10 cellular contexts compared by ENCODE assay signal in genomic region chr15:31362886-31363285, GRCh38. TPM values are rescaled to one million over a fixed set of nuclear protein-coding genes. Genes with fewer than 3 reads are reported as not detected.
DNase-seq lines count a peak whose midpoint lies in the region; TF ChIP-seq lines count a peak whose summit lies in the region.
"Had no signal": no experiment of that assay in that cellular context is flagged by ENCODE, and none has a peak within 500 bp of the region (broad histone marks: within the 10 kb centered on the region; RNA-seq: fewer than 3 reads in every experiment).

No MANE protein-coding gene starts in this region.

- no peaks in the 10 kb centered on the region for H3K9me3 ChIP-seq in SK-N-MC (ENCODE audit: low read depth, low read length)
- H3K9me3 ChIP-seq in suprapubic skin: no peaks in the 10 kb centered on the region

- peak overlapping the region; percentile 99 for H3K27ac Mint-ChIP-seq in activated naive CD4-positive, alpha-beta T cell treated with anti-CD3 and anti-CD28 coated beads for 36 hours
- peak overlapping the region; percentile 92 to 99 (median 95) for H3K27ac Mint-ChIP-seq in immature natural killer cell

- H3K27ac ChIP-seq in SK-N-MC: peak overlapping the region; percentile 40; the same call in 1 of the 2 replicates
- H3K27ac ChIP-seq in suprapubic skin: peak overlapping the region; percentile 91
- H3K27ac ChIP-seq: PC-9, WERI-Rb-1 had no signal

- no peak for TF ChIP-seq EP300 in suprapubic skin (IDR thresholded peaks at IDR 0.05)

- H3K36me3 ChIP-seq in SK-N-MC (ENCODE audit: insufficient read depth, low read length) (no peaks in the 10 kb centered on the region), suprapubic skin (no peaks in the 10 kb centered on the region)
- H3K36me3 ChIP-seq: WERI-Rb-1 had no signal

- no peak overlapping the region for H3K4me3 ChIP-seq in SK-N-MC
- H3K4me3 ChIP-seq in suprapubic skin: no peak overlapping the region
- H3K4me3 ChIP-seq: PC-9 had no signal

- DNase-seq in activated naive CD4-positive, alpha-beta T cell treated with anti-CD3 and anti-CD28 coated beads for 36 hours: no peak
- no peak for DNase-seq in activated naive CD4-positive, alpha-beta T cell (lab: John Stamatoyannopoulos, UW)
- DNase-seq in SK-N-MC (ENCODE audit: low read depth, low spot score): no peak
- no peak for DNase-seq in immature natural killer cell
- DNase-seq in suprapubic skin (ENCODE audit: low spot score in 2 of 2): no peak
- no peak for DNase-seq in DMS114 treated with DMSO at 0.1 percent for 48 hours (lab: John Stamatoyannopoulos, UW; ENCODE audit: unreplicated experiment)
- DNase-seq in NCI-H1417 treated with DMSO at 0.1 percent for 48 hours (lab: John Stamatoyannopoulos, UW): no peak
- no peak for DNase-seq in globus pallidus (ENCODE audit: low spot score)
- DNase-seq: PC-9, WERI-Rb-1 had no signal

- no peak for TF ChIP-seq POLR2A in suprapubic skin (IDR thresholded peaks at IDR 0.05)

- WGBS in suprapubic skin: 48% methylated on average over 5 of the region's 5 CpGs

- H3K27me3 Mint-ChIP-seq in activated naive CD4-positive, alpha-beta T cell treated with anti-CD3 and anti-CD28 coated beads for 36 hours (ENCODE audit: low read depth): no peaks in the 10 kb centered on the region
- H3K27me3 Mint-ChIP-seq in immature natural killer cell (ENCODE audit: low read depth in 3 of 3): peaks cover 26 to 59% (median 35%) of the 10 kb centered on the region in 3 donors

- H3K9me3 Mint-ChIP-seq in activated naive CD4-positive, alpha-beta T cell treated with anti-CD3 and anti-CD28 coated beads for 36 hours: no peaks in the 10 kb centered on the region
- no peaks in the 10 kb centered on the region for H3K9me3 Mint-ChIP-seq in immature natural killer cell

- peaks cover 99% of the 10 kb centered on the region for H3K4me1 ChIP-seq in suprapubic skin

- no peak overlapping the region for H3K4me3 Mint-ChIP-seq in activated naive CD4-positive, alpha-beta T cell treated with anti-CD3 and anti-CD28 coated beads for 36 hours
- peak overlapping the region; percentile 20 to 91 (median 81) for H3K4me3 Mint-ChIP-seq in immature natural killer cell

- CTCF ChIA-PET in activated naive CD4-positive, alpha-beta T cell treated with anti-CD3 and anti-CD28 coated beads for 36 hours (lab: Charles Lee): interaction anchor here (0.6 to 11.3 kb wide), 4 partner anchors 12 to 162 kb away, joined by 3 to 165 read pairs (median 40); no protein-coding TSS in a partner anchor

- peaks cover 97% of the 10 kb centered on the region for H3K4me1 Mint-ChIP-seq in activated naive CD4-positive, alpha-beta T cell treated with anti-CD3 and anti-CD28 coated beads for 36 hours (ENCODE audit: low read depth)
- H3K4me1 Mint-ChIP-seq in immature natural killer cell: peaks cover 100% of the 10 kb centered on the region in 2 donors

- intact Hi-C loops in activated naive CD4-positive, alpha-beta T cell treated with anti-CD3 and anti-CD28 coated beads for 36 hours (cut with micrococcal nuclease): no loop called here

- peaks cover 7% of the 10 kb centered on the region for H3K36me3 Mint-ChIP-seq in activated naive CD4-positive, alpha-beta T cell treated with anti-CD3 and anti-CD28 coated beads for 36 hours (ENCODE audit: low read depth)
- peaks cover 0 to 5% (median 4%) of the 10 kb centered on the region in 3 donors for H3K36me3 Mint-ChIP-seq in immature natural killer cell

- no peak for TF ChIP-seq CTCF in suprapubic skin (IDR thresholded peaks at IDR 0.05)

- no peaks in the 10 kb centered on the region for H3K27me3 ChIP-seq in suprapubic skin

- H3K9ac ChIP-seq in SK-N-MC (ENCODE audit: insufficient read length): no peak overlapping the region

RNA-seq across cellular contexts. Expression of gene KLF13, which starts 36.3 kb away (rescaled TPM):
- 100 to 1,000 TPM; 115 to 121 TPM for total RNA-seq in activated naive CD4-positive, alpha-beta T cell treated with anti-CD3 and anti-CD28 coated beads for 36 hours
- polyA plus RNA-seq in immature natural killer cell: 10 to 100 TPM; 24.7 to 89.9 (median 47.2) TPM
- 100 to 1,000 TPM; 141 to 162 (median 145) TPM for total RNA-seq in suprapubic skin
